In genomic region chr1:89657886-89658285, GRCh38 we compare ENCODE assay signal across 11 cellular contexts. TPM values are rescaled to one million over a fixed set of nuclear protein-coding genes. Genes with fewer than 3 reads are reported as not detected.
DNase-seq lines count a peak whose midpoint lies in the region; ATAC-seq and TF ChIP-seq lines count a peak whose summit lies in the region.
"Had no signal": no experiment of that assay in that cellular context is flagged by ENCODE, and none has a peak within 500 bp of the region (broad histone marks: within the 10 kb centered on the region; RNA-seq: fewer than 3 reads in every experiment).

No MANE protein-coding gene starts in this region.

- H3K9me3 ChIP-seq in gastrocnemius medialis = no peaks in the 10 kb centered on the region
- no peaks in the 10 kb centered on the region for H3K9me3 ChIP-seq in Karpas-422 (ENCODE audit: low read length)
- H3K9me3 ChIP-seq: MG63, SJSA1 had no signal

- DNase-seq in activated CD4-positive, alpha-beta T cell treated with anti-CD3 and anti-CD28 coated beads, Interleukin-2, amount 10 ng/mL, durations not matched to agents 24 days and 14 days = peak; percentile 83
- no peak for DNase-seq in activated CD4-positive, alpha-beta T cell treated with anti-CD3 and anti-CD28 coated beads for 48 hours
- DNase-seq in T-helper 1 cell (peak in 3 of 5 donors; percentile 18 to 86 (median 39)), gastrocnemius medialis (no peak), NCI-H345 (lab: John Stamatoyannopoulos, UW) (no peak), Karpas-422 (no peak)
- DNase-seq: foreskin fibroblast, MG63 had no signal

- ATAC-seq in HG02759 (IDR thresholded peaks at IDR 0.05; ENCODE audit: unreplicated experiment) (peak; percentile 56), gastrocnemius medialis (no peak), GM21576 (IDR thresholded peaks at IDR 0.05; ENCODE audit: unreplicated experiment) (no peak)

- TF ChIP-seq CTCF in gastrocnemius medialis (IDR thresholded peaks at IDR 0.05 in 4 of 5, conservative IDR thresholded peaks at IDR 0.05 in 1 of 5) = no peak

- H3K27ac ChIP-seq in gastrocnemius medialis (peak overlapping the region in 3 of 4 donors; percentile 0 to 7 (median 1)), Karpas-422 (ENCODE audit: low read length) (no peak overlapping the region)
- H3K27ac ChIP-seq: SJSA1 had no signal

- no peak overlapping the region for H3K4me3 ChIP-seq in gastrocnemius medialis
- H3K4me3 ChIP-seq in Karpas-422 (ENCODE audit: low read length) = no peak overlapping the region
- H3K4me3 ChIP-seq: MG63, SJSA1 had no signal

- TF ChIP-seq POLR2A in gastrocnemius medialis (IDR thresholded peaks at IDR 0.05) = no peak

- peaks cover 52% of the 10 kb centered on the region for H3K36me3 Mint-ChIP-seq in activated CD4-positive, alpha-beta T cell treated with anti-CD3 and anti-CD28 coated beads, Interleukin-2, amount 10 ng/mL, durations not matched to agents 24 days and 14 days (ENCODE audit: low read depth)

- H3K9ac ChIP-seq in Karpas-422 (ENCODE audit: low read length) = no peak overlapping the region

- H3K4me3 Mint-ChIP-seq in activated CD4-positive, alpha-beta T cell treated with anti-CD3 and anti-CD28 coated beads, Interleukin-2, amount 10 ng/mL, durations not matched to agents 24 days and 14 days = peak overlapping the region; percentile 40

- H3K27me3 ChIP-seq in gastrocnemius medialis = no peaks in the 10 kb centered on the region
- H3K27me3 ChIP-seq in Karpas-422 (ENCODE audit: low read length) = no peaks in the 10 kb centered on the region
- H3K27me3 ChIP-seq: MG63, SJSA1 had no signal

- H3K36me3 ChIP-seq in gastrocnemius medialis (no peaks in the 10 kb centered on the region), Karpas-422 (ENCODE audit: insufficient read depth, low read length) (no peaks in the 10 kb centered on the region; the same call in 1 of the 2 replicates)
- H3K36me3 ChIP-seq: MG63 had no signal

- H3K4me1 ChIP-seq in gastrocnemius medialis (peaks cover 6 to 26% of the 10 kb centered on the region in 2 donors), Karpas-422 (ENCODE audit: low read length) (peaks cover 26% of the 10 kb centered on the region)

- no peaks in the 10 kb centered on the region; the same call in 1 of the 2 replicates for H4K20me1 ChIP-seq in Karpas-422 (ENCODE audit: insufficient read depth, low read depth, low read length)

- intact Hi-C loops in activated CD4-positive, alpha-beta T cell treated with anti-CD3 and anti-CD28 coated beads, Interleukin-2, amount 10 ng/mL, durations not matched to agents 24 days and 14 days (cut with micrococcal nuclease) = loop anchor here (1.0 to 5.0 kb wide), 6 partner anchors 15 to 105 kb away; no protein-coding TSS in a partner anchor
- intact Hi-C loops in gastrocnemius medialis (cut with DNase I; ENCODE audit: low total_unique reads) = no loop called here

- no peaks in the 10 kb centered on the region for H3K9me2 ChIP-seq in Karpas-422 (replicated peaks; ENCODE audit: insufficient read depth, low read length)

- in situ Hi-C loops in gastrocnemius medialis (cut with MboI; ENCODE audit: low sequenced_read_pairs in 4 of 4) = no loop called here

- H2AFZ ChIP-seq in Karpas-422 (ENCODE audit: low read length) = no peak overlapping the region

- no peak overlapping the region for H3K4me2 ChIP-seq in Karpas-422 (ENCODE audit: low read depth, low read length, poor library complexity, severe bottlenecking)

- no peaks in the 10 kb centered on the region for H3K27me3 Mint-ChIP-seq in activated CD4-positive, alpha-beta T cell treated with anti-CD3 and anti-CD28 coated beads, Interleukin-2, amount 10 ng/mL, durations not matched to agents 24 days and 14 days

- H3K9me3 Mint-ChIP-seq in activated CD4-positive, alpha-beta T cell treated with anti-CD3 and anti-CD28 coated beads, Interleukin-2, amount 10 ng/mL, durations not matched to agents 24 days and 14 days = peaks cover 16% of the 10 kb centered on the region

- H3K4me1 Mint-ChIP-seq in activated CD4-positive, alpha-beta T cell treated with anti-CD3 and anti-CD28 coated beads, Interleukin-2, amount 10 ng/mL, durations not matched to agents 24 days and 14 days = peaks cover 70% of the 10 kb centered on the region

- H3K27ac Mint-ChIP-seq in activated CD4-positive, alpha-beta T cell treated with anti-CD3 and anti-CD28 coated beads, Interleukin-2, amount 10 ng/mL, durations not matched to agents 24 days and 14 days = peak overlapping the region; percentile 79

- H3K79me2 ChIP-seq in Karpas-422 (ENCODE audit: low read length) = no peaks in the 10 kb centered on the region

RNA-seq across cellular contexts. Expression of gene LRRC8C, which starts 25.0 kb away (rescaled TPM):
- total RNA-seq in activated CD4-positive, alpha-beta T cell treated with anti-CD3 and anti-CD28 coated beads, Interleukin-2, amount 10 ng/mL, durations not matched to agents 24 days and 14 days = 73.1 and 74.0 TPM in 2 replicates
- 1 to 10 TPM; 2.9 to 5.8 (median 4.1) TPM for total RNA-seq in gastrocnemius medialis
- total RNA-seq in Karpas-422 (2014; rRNA removed; shearing (Covaris generic); ENCODE audit: low replicate concordance) = 2.4 and 8.3 TPM in 2 replicates

Comparison
In these comparisons a context has a peak if more than half of its experiments do, and no peak if none do; other contexts are left out.
1. DNase-seq: peak in activated CD4-positive, alpha-beta T cell treated with anti-CD3 and anti-CD28 coated beads, Interleukin-2, amount 10 ng/mL, durations not matched to agents 24 days and 14 days (single experiment) and T-helper 1 cell (3 of 5); none in activated CD4-positive, alpha-beta T cell treated with anti-CD3 and anti-CD28 coated beads for 48 hours (single experiment), gastrocnemius medialis (0 of 2), NCI-H345 (single experiment) and Karpas-422 (single experiment).